ENCODE assay signal across 20 cellular contexts in genomic region chr2:190100298-190100697, GRCh38. TPM values are rescaled to one million over a fixed set of nuclear protein-coding genes. Genes with fewer than 3 reads are reported as not detected.
DNase-seq lines count a peak whose midpoint lies in the region; ATAC-seq, FAIRE-seq and TF ChIP-seq lines count a peak whose summit lies in the region.
"Had no signal": no experiment of that assay in that cellular context is flagged by ENCODE, and none has a peak within 500 bp of the region (broad histone marks: within the 10 kb centered on the region; RNA-seq: fewer than 3 reads in every experiment).

No MANE protein-coding gene starts in this region.

- H3K4me3 ChIP-seq in pancreas (no peak overlapping the region), Peyer's patch (no peak overlapping the region)
- H3K4me3 ChIP-seq: GM23338 had no signal

- H3K4me1 Mint-ChIP-seq in mesothelial cell of epicardium (peaks cover 8% of the 10 kb centered on the region), progenitor cell of endocrine pancreas (ENCODE audit: low read depth) (peaks cover 7% of the 10 kb centered on the region), immature natural killer cell (no peaks in the 10 kb centered on the region)
- H3K4me1 Mint-ChIP-seq: GM23338 had no signal

- TF ChIP-seq POLR2A in Peyer's patch (IDR thresholded peaks at IDR 0.05) = no peak

- intact Hi-C loops in pancreas (cut with DNase I) = no loop called here

- H3K27ac Mint-ChIP-seq in mesothelial cell of epicardium (peak overlapping the region; percentile 41), progenitor cell of endocrine pancreas (peak overlapping the region; percentile 21), immature natural killer cell (no peak overlapping the region)
- H3K27ac Mint-ChIP-seq: CD4-positive, alpha-beta T cell; GM23338 had no signal

- TF ChIP-seq CTCF in mesothelial cell of epicardium (IDR thresholded peaks at IDR 0.05; ENCODE audit: unreplicated experiment) = no peak
- no peak for TF ChIP-seq CTCF in progenitor cell of endocrine pancreas (IDR thresholded peaks at IDR 0.05; ENCODE audit: unreplicated experiment)
- TF ChIP-seq CTCF in pancreas (IDR thresholded peaks at IDR 0.05) = no peak
- no peak for TF ChIP-seq CTCF in Peyer's patch (IDR thresholded peaks at IDR 0.05)

- H3K4me3 Mint-ChIP-seq in mesothelial cell of epicardium = no peak overlapping the region
- no peak overlapping the region for H3K4me3 Mint-ChIP-seq in progenitor cell of endocrine pancreas (ENCODE audit: low read depth)
- H3K4me3 Mint-ChIP-seq in immature natural killer cell = no peak overlapping the region
- H3K4me3 Mint-ChIP-seq: CD4-positive, alpha-beta T cell; GM23338 had no signal

- no peaks in the 10 kb centered on the region for H3K4me1 ChIP-seq in pancreas
- H3K4me1 ChIP-seq in Peyer's patch = peaks cover 0 to 9% (median 0%) of the 10 kb centered on the region in 4 donors
- H3K4me1 ChIP-seq: BE2C had no signal

- no peak for ATAC-seq in pancreas
- no peak for ATAC-seq in GM21390 (IDR thresholded peaks at IDR 0.05; ENCODE audit: unreplicated experiment)
- ATAC-seq: GM23338 had no signal

- DNase-seq in mesothelial cell of epicardium (ENCODE audit: low spot score in 2 of 2, unreplicated experiment in 2 of 2) = no peak
- no peak for DNase-seq in progenitor cell of endocrine pancreas (ENCODE audit: low spot score, unreplicated experiment)
- DNase-seq in pancreas = no peak
- no peak for DNase-seq in immature natural killer cell
- no peak for DNase-seq in Peyer's patch
- DNase-seq: ACHN; BE2C; Caco-2; CD4-positive, alpha-beta T cell; HCEC 1CT had no signal

- H3K36me3 Mint-ChIP-seq in mesothelial cell of epicardium = peaks cover 8% of the 10 kb centered on the region
- peaks cover 1% of the 10 kb centered on the region for H3K36me3 Mint-ChIP-seq in progenitor cell of endocrine pancreas (ENCODE audit: insufficient read depth)
- H3K36me3 Mint-ChIP-seq in immature natural killer cell = peaks cover 0 to 3% (median 0%) of the 10 kb centered on the region in 3 donors

- H3K27me3 ChIP-seq in pancreas = no peaks in the 10 kb centered on the region
- H3K27me3 ChIP-seq in Peyer's patch = no peaks in the 10 kb centered on the region
- H3K27me3 ChIP-seq: BE2C had no signal

- H3K9me3 Mint-ChIP-seq in mesothelial cell of epicardium (peaks cover 42% of the 10 kb centered on the region), progenitor cell of endocrine pancreas (ENCODE audit: low read depth) (peaks cover 28% of the 10 kb centered on the region), immature natural killer cell (peaks cover 0 to 9% (median 2%) of the 10 kb centered on the region in 6 donors)
- H3K9me3 Mint-ChIP-seq: GM23338 had no signal

- H3K9me3 ChIP-seq in pancreas (no peaks in the 10 kb centered on the region), Peyer's patch (no peaks in the 10 kb centered on the region)
- H3K9me3 ChIP-seq: BE2C had no signal

- H3K27me3 Mint-ChIP-seq in mesothelial cell of epicardium (ENCODE audit: low read depth) (no peaks in the 10 kb centered on the region), progenitor cell of endocrine pancreas (no peaks in the 10 kb centered on the region), immature natural killer cell (ENCODE audit: low read depth in 3 of 3) (peaks cover 0 to 4% (median 3%) of the 10 kb centered on the region in 3 donors)

- H3K27ac ChIP-seq in pancreas = no peak overlapping the region
- no peak overlapping the region for H3K27ac ChIP-seq in Peyer's patch
- H3K27ac ChIP-seq: C4-2B, HL-60 had no signal

- H3K36me3 ChIP-seq in pancreas = no peaks in the 10 kb centered on the region
- H3K36me3 ChIP-seq in Peyer's patch = no peaks in the 10 kb centered on the region
- H3K36me3 ChIP-seq: BE2C had no signal

- 26 to 28% methylated on average over 2 of the region's 2 CpGs for WGBS in pancreas, 2 donors

- FAIRE-seq in endometrium (lab: Jason Lieb, UNC) (peak; percentile 8), pancreas (lab: Jason Lieb, UNC) (no peak)
- FAIRE-seq: A204.1, G401.6, GM12892, GM18507 had no signal

RNA-seq across cellular contexts. Expression of gene MSTN, which starts 37.8 kb away (rescaled TPM):
- total RNA-seq in mesothelial cell of epicardium (0.20 to 0.29 TPM (median 0.22 TPM) in 3 replicates), progenitor cell of endocrine pancreas (0.38 TPM in 2 replicates), pancreas (under 1 TPM in 3 of 6 donors, not detected in 3; 0.08 to 0.09 (median 0.09) TPM), Peyer's patch (under 1 TPM in 1 of 4 donors, not detected in 3; 0.70 TPM)
- polyA plus RNA-seq in pancreas (under 1 TPM; 0.30 to 0.66 TPM), immature natural killer cell (not detected)
- total RNA-seq: Caco-2; CD4-positive, alpha-beta T cell; HT1080 had no signal
- polyA plus RNA-seq: GM23338 had no signal

Comparison
In these comparisons a context has a peak if more than half of its experiments do, and no peak if none do; other contexts are left out.
1. H3K27ac Mint-ChIP-seq: peak in mesothelial cell of epicardium (single experiment) and progenitor cell of endocrine pancreas (single experiment); none in immature natural killer cell (0 of 6).